Comparison of ENCODE assay signal across 11 cellular contexts in the genomic region with DNA sequence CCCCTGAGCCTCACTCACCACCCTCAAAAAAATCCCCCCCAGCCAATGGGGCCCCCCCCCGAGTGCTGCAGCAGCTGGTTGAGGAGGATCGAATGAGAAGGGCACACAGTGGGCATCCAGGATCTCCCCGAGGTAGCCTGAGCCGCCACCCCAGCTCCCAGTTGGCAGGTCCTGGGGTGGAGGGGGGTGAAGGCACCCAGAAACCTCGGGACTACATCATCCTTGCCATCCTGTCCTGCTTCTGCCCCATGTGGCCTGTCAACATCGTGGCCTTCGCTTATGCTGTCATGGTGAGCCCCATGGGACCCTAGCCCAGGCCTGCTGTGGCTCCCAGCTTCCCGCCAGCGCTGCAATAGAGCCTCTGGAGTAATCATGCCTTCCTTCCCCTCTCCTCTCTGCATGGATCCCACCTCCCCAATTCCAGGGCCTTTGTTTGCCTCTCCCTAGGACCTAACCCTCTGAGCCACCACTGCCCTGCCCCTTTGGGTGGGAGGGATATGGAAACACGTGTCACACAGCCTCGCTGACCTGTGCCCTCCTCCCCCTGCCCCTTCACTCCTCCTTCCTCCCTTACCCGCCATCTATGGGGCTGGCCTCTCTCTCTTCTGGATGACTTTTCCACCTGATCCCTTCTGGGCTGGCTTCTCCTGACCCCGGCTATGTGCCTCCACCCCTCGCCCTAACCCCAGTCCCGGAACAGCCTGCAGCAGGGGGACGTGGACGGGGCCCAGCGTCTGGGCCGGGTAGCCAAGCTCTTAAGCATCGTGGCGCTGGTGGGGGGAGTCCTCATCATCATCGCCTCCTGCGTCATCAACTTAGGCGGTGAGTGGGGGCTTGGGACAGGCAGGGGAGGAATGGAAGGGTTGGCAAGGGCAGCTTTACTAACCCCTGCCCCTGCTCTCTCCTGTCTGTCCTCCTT. TPM values are rescaled to one million over a fixed set of nuclear protein-coding genes. Genes with fewer than 3 reads are reported as not detected.
DNase-seq lines count a peak whose midpoint lies in the region; ATAC-seq, FAIRE-seq and TF ChIP-seq lines count a peak whose summit lies in the region.
"Had no signal": no experiment of that assay in that cellular context is flagged by ENCODE, and none has a peak within 500 bp of the region (broad histone marks: within the 10 kb centered on the region; RNA-seq: fewer than 3 reads in every experiment).

No MANE protein-coding gene starts in this region.

- no peaks in the 10 kb centered on the region; the same call in none of the 2 replicates for H3K79me1 ChIP-seq in H1 (ENCODE audit: low read depth, low read length)

- no peak overlapping the region for H2BK20ac ChIP-seq in H1 (ENCODE audit: low read length)

- H3K56ac ChIP-seq in H1 (replicated peaks; ENCODE audit: insufficient read length, low read depth, low read length) = no peak overlapping the region

- H3F3A ChIP-seq in Loucy (ENCODE audit: low read depth) = peaks cover 4% of the 10 kb centered on the region; the same call in 1 of the 2 replicates

- intact Hi-C loops in CD8-positive, alpha-beta T cell (cut with DNase I, micrococcal nuclease) = no loop called here

- H4K91ac ChIP-seq in H1 (replicated peaks; ENCODE audit: insufficient read length, low read length) = peak overlapping the region; percentile 79

- peak overlapping the region; percentile 40; the same call in 1 of the 2 replicates for H2AK5ac ChIP-seq in H1 (ENCODE audit: low read depth, low read length)

- H3K36me3 ChIP-seq in CD8-positive, alpha-beta T cell (ENCODE audit: insufficient read depth, low read length) = peaks cover 6% of the 10 kb centered on the region
- H3K36me3 ChIP-seq in Loucy (ENCODE audit: insufficient read depth, low read length) = peaks cover 22% of the 10 kb centered on the region; the same call in 1 of the 2 replicates
- H3K36me3 ChIP-seq in H1 (ENCODE audit: control insufficient read depth in 2 of 4, insufficient read depth in 4 of 4, low read length in 3 of 4) = peaks cover 7 to 26% (median 13%) of the 10 kb centered on the region in 4 experiments
- H3K36me3 ChIP-seq in osteoblast (ENCODE audit: insufficient read depth, low read length) = peaks cover 20% of the 10 kb centered on the region

- peak overlapping the region; percentile 92; the same call in 1 of the 2 replicates for H2BK12ac ChIP-seq in H1 (ENCODE audit: low read depth, low read length)

- no peak for TF ChIP-seq EP300 in H1 (IDR thresholded peaks at IDR 0.05; ENCODE audit: borderline replicate concordance in 1 of 2, low read depth in 2 of 2, low read length in 2 of 2)

- H3K14ac ChIP-seq in H1 (ENCODE audit: insufficient read length) = no peak overlapping the region

- no peak for TF ChIP-seq POLR2A in H1 (IDR thresholded peaks at IDR 0.05; ENCODE audit: control extremely low read depth in 1 of 2, low read depth in 2 of 2, low read length in 2 of 2)

- peaks cover 68% of the 10 kb centered on the region for H3K4me1 ChIP-seq in CD8-positive, alpha-beta T cell (ENCODE audit: insufficient read depth, low read length)
- H3K4me1 ChIP-seq in Loucy (ENCODE audit: insufficient read depth, low read length, poor library complexity, severe bottlenecking) = peaks cover 46% of the 10 kb centered on the region
- peaks cover 0 to 47% (median 36%) of the 10 kb centered on the region in 4 experiments; a peak in 6 of 7 replicates for H3K4me1 ChIP-seq in H1 (replicated peaks in 1 of 4; ENCODE audit: control insufficient read depth in 3 of 4, insufficient read depth in 4 of 4, low read length in 3 of 4)
- peaks cover 50% of the 10 kb centered on the region for H3K4me1 ChIP-seq in osteoblast (ENCODE audit: insufficient read depth, low read length)

- peak overlapping the region; percentile 97 for H3K4me2 ChIP-seq in Loucy (ENCODE audit: low read depth, low read length, poor library complexity, severe bottlenecking)
- peak overlapping the region; percentile 91 to 92 for H3K4me2 ChIP-seq in H1 (ENCODE audit: insufficient read depth in 1 of 2, low read depth in 2 of 2, low read length in 2 of 2)
- H3K4me2 ChIP-seq in osteoblast (ENCODE audit: insufficient read depth, low read length) = no peak overlapping the region

- H4K20me1 ChIP-seq in Loucy (ENCODE audit: insufficient read depth, low read length, poor library complexity, severe bottlenecking) (peaks cover 25% of the 10 kb centered on the region), H1 (replicated peaks in 1 of 2; ENCODE audit: control insufficient read depth in 1 of 2, insufficient read depth in 2 of 2, low read length in 2 of 2) (peaks cover 6 to 10% of the 10 kb centered on the region in 2 experiments), osteoblast (ENCODE audit: insufficient read depth, low read length) (peaks cover 15% of the 10 kb centered on the region)

- H3K36me3 Mint-ChIP-seq in CD8-positive, alpha-beta T cell = peaks cover 25% of the 10 kb centered on the region

- no peak overlapping the region for H3K4me3 ChIP-seq in CD8-positive, alpha-beta T cell (ENCODE audit: low read depth, low read length)
- H3K4me3 ChIP-seq in Loucy (ENCODE audit: low read length, poor library complexity, severe bottlenecking) (no peak overlapping the region), H1 (ENCODE audit: extremely low read depth in 1 of 4, insufficient read depth in 2 of 4, low read depth in 3 of 4, low read length in 4 of 4) (peak overlapping the region; percentile 59 to 91 (median 83)), osteoblast (ENCODE audit: insufficient read depth, low read length) (no peak overlapping the region)
- H3K4me3 ChIP-seq: HAP-1 had no signal

- peak overlapping the region; percentile 60 for H3K27ac Mint-ChIP-seq in CD8-positive, alpha-beta T cell

- H4K8ac ChIP-seq in H1 (ENCODE audit: extremely low read depth, insufficient read depth, low read length) = no peak overlapping the region

- ATAC-seq in CD8-positive, alpha-beta T cell = no peak
- ATAC-seq in HG03135 (IDR thresholded peaks at IDR 0.05; ENCODE audit: unreplicated experiment) = no peak
- ATAC-seq: left colon had no signal

- peaks cover 62% of the 10 kb centered on the region for H3K4me1 Mint-ChIP-seq in CD8-positive, alpha-beta T cell (ENCODE audit: low read depth)

- H3K9me3 ChIP-seq in CD8-positive, alpha-beta T cell (ENCODE audit: low read length) = no peaks in the 10 kb centered on the region
- H3K9me3 ChIP-seq in Loucy (ENCODE audit: insufficient read depth, low read depth, low read length) (no peaks in the 10 kb centered on the region), H1 (ENCODE audit: insufficient read depth in 2 of 2, low read depth in 1 of 2, low read length in 1 of 2) (no peaks in the 10 kb centered on the region), osteoblast (ENCODE audit: low read depth, low read length) (no peaks in the 10 kb centered on the region)
- H3K9me3 ChIP-seq: HAP-1 had no signal

- H3K9ac ChIP-seq in Loucy (ENCODE audit: low read depth, low read length, poor library complexity, severe bottlenecking) (peak overlapping the region; percentile 86), H1 (replicated peaks in 1 of 4; ENCODE audit: extremely low read depth in 1 of 4, low read depth in 3 of 4, low read length in 3 of 4) (peak overlapping the region in 3 of 4 experiments; percentile 2 to 23 (median 18); a peak in 3 of 7 replicates)

- H2BK120ac ChIP-seq in H1 (replicated peaks; ENCODE audit: low read depth, low read length) = no peak overlapping the region

- peaks cover 27% of the 10 kb centered on the region for H3K23me2 ChIP-seq in H1 (ENCODE audit: low read depth, low read length)

- no peak for DNase-seq in CD8-positive, alpha-beta T cell
- DNase-seq in H1 (ENCODE audit: low read depth in 1 of 2, low spot score in 2 of 2) (no peak), osteoblast (ENCODE audit: insufficient read length, low spot score, missing footprints) (peak; percentile 73), activated gamma-delta T cell treated with Interleukin-2 at 50 U/mL for 16 hours (no peak), cerebellar nuclear complex (lab: John Stamatoyannopoulos, UW) (no peak), NCI-H226 (no peak)
- DNase-seq: left colon had no signal

- no peak overlapping the region for H2AFZ ChIP-seq in Loucy (ENCODE audit: low read length)
- H2AFZ ChIP-seq in H1 (ENCODE audit: low read length) = no peak overlapping the region
- H2AFZ ChIP-seq in osteoblast (ENCODE audit: low read length) = no peak overlapping the region

- H3K27ac ChIP-seq in CD8-positive, alpha-beta T cell (ENCODE audit: low read depth, low read length) = no peak overlapping the region
- H3K27ac ChIP-seq in H1 (ENCODE audit: low read depth, low read length) = 0 out of 2 replicates have a peak overlapping the region, but pooled peaks have one; percentile 17
- H3K27ac ChIP-seq in osteoblast (ENCODE audit: low read depth, low read length) = no peak overlapping the region

- POLR2A ChIA-PET in CD8-positive, alpha-beta T cell (lab: Charles Lee) = interaction anchor here (0.7 to 3.1 kb wide), 3 partner anchors 13 to 24 kb away, joined by 3 to 26 read pairs (median 3); a partner anchor contains a TSS
- POLR2A ChIA-PET in H1 (lab: Charles Lee; ENCODE audit: partially characterized antibody) = interaction anchor here (0.7 to 16.6 kb wide), 12 partner anchors 11 to 218 kb away, joined by 3 to 167 read pairs (median 4); a partner anchor contains a TSS

- peak overlapping the region; percentile 43 for H3K4me3 Mint-ChIP-seq in CD8-positive, alpha-beta T cell

- 56% methylated on average over 22 of the region's 24 CpGs; no CpG with 5 or more reads in 1 of the 2 experiments for WGBS in H1 (ENCODE audit: extremely low coverage in 1 of 2, insufficient coverage in 1 of 2, insufficient read length in 1 of 2, insufficient replicate concordance in 2 of 2, low coverage in 1 of 2, low lambda C conversion rate in 2 of 2, missing lambda C conversion rate in 1 of 2), 2 experiments

- no peak overlapping the region for H3K23ac ChIP-seq in H1 (ENCODE audit: insufficient read length)

- FAIRE-seq in H1 (lab: Jason Lieb, UNC) = no peak
- FAIRE-seq: endothelial cell of umbilical vein had no signal

- H3K27me3 ChIP-seq in CD8-positive, alpha-beta T cell (ENCODE audit: insufficient read depth, low read length) = no peaks in the 10 kb centered on the region
- H3K27me3 ChIP-seq in Loucy (ENCODE audit: insufficient read depth, low read length, poor library complexity, severe bottlenecking) (no peaks in the 10 kb centered on the region), H1 (replicated peaks in 1 of 4; ENCODE audit: control insufficient read depth in 3 of 4, extremely low read depth in 1 of 4, insufficient read depth in 3 of 4, low read length in 3 of 4) (no peaks in the 10 kb centered on the region), osteoblast (ENCODE audit: insufficient read depth, low read length) (no peaks in the 10 kb centered on the region)

- no peaks in the 10 kb centered on the region for H3K9me2 ChIP-seq in Loucy (replicated peaks; ENCODE audit: low read depth, low read length)

- TF ChIP-seq CTCF in CD8-positive, alpha-beta T cell (IDR thresholded peaks at IDR 0.05) = no peak
- no peak for TF ChIP-seq CTCF in Loucy (conservative IDR thresholded peaks at IDR 0.05; ENCODE audit: low read length)
- TF ChIP-seq CTCF in H1 (IDR thresholded peaks at IDR 0.05; ENCODE audit: control extremely low read depth in 1 of 3, insufficient read depth in 1 of 3, low read depth in 1 of 3, low read length in 3 of 3) = no peak
- TF ChIP-seq CTCF in osteoblast (IDR thresholded peaks at IDR 0.05; ENCODE audit: extremely low read depth, low read depth, low read length) = no peak

- no peaks in the 10 kb centered on the region for H3K9me3 Mint-ChIP-seq in CD8-positive, alpha-beta T cell

- peak overlapping the region; percentile 83 for H3K18ac ChIP-seq in H1 (ENCODE audit: extremely low read depth, low read length)

- peak overlapping the region; percentile 82 for H2BK15ac ChIP-seq in H1 (ENCODE audit: low read length)

- H2BK5ac ChIP-seq in H1 (ENCODE audit: low read depth, low read length) = peak overlapping the region; percentile 89

- CTCF ChIA-PET in CD8-positive, alpha-beta T cell (lab: Charles Lee) = interaction anchor here (0.6 to 1.5 kb wide), 6 partner anchors 24 to 115 kb away, joined by 3 to 7 read pairs (median 4); a partner anchor contains a TSS
- CTCF ChIA-PET in H1 (lab: Charles Lee; ENCODE audit: partially characterized antibody) = interaction anchor here (0.7 to 17.5 kb wide), 8 partner anchors 24 to 241 kb away, joined by 3 to 212 read pairs (median 4); no protein-coding TSS in a partner anchor

- no peak for TF ChIP-seq RAD21 in H1 (IDR thresholded peaks at IDR 0.05 in 1 of 2, conservative IDR thresholded peaks at IDR 0.05 in 1 of 2; ENCODE audit: low read depth in 2 of 2, low read length in 2 of 2)

- H3K27me3 Mint-ChIP-seq in CD8-positive, alpha-beta T cell (ENCODE audit: low read depth) = no peaks in the 10 kb centered on the region

- H3K4ac ChIP-seq in H1 (replicated peaks; ENCODE audit: insufficient read length, low read depth, low read length) = peak overlapping the region; percentile 92

- H3K79me2 ChIP-seq in Loucy (ENCODE audit: insufficient read depth, low read length) = peaks cover 46% of the 10 kb centered on the region
- H3K79me2 ChIP-seq in H1 (ENCODE audit: control insufficient read depth in 1 of 2, insufficient read depth in 2 of 2, low read length in 2 of 2) = peaks cover 0 to 29% of the 10 kb centered on the region in 2 experiments; a peak in 2 of 4 replicates
- H3K79me2 ChIP-seq in osteoblast (ENCODE audit: insufficient read depth, low read length) = peaks cover 25% of the 10 kb centered on the region

- H4K5ac ChIP-seq in H1 (ENCODE audit: insufficient read length, low read depth, low read length) = no peak overlapping the region

RNA-seq across cellular contexts. Expression of a gene that starts 1.9 kb away (rescaled TPM):
- 1 to 10 TPM; 1.6 to 1.7 TPM for total RNA-seq in CD8-positive, alpha-beta T cell
- 12.8 and 16.6 TPM in 2 replicates for total RNA-seq in H1 (2021; fragmentation: NEBNext Ultra II Directional; extraction: Animal tissue kit (Norgen Biotek cat#: 25700))
- polyA plus RNA-seq in H1 (2011; rRNA removed) = 32.6 and 49.7 TPM in 2 replicates
- 36.1 TPM for polyA plus RNA-seq in H1 (2011; cell fraction: cytosol; rRNA removed)
- 233 TPM for polyA plus RNA-seq in H1 (2011; cell fraction: nucleus; rRNA removed)
- polyA plus RNA-seq in H1 (2012, experiment 1 of 2) = 25.4 to 32.2 TPM (median 26.8 TPM) in 4 replicates
- 12.5 TPM for polyA plus RNA-seq in H1 (2012, experiment 2 of 2)
- 16.5 TPM for polyA plus RNA-seq in H1 (2013, experiment 1 of 2)
- 13.8 TPM for polyA plus RNA-seq in H1 (2013, experiment 2 of 2)
- 4.5 and 8.5 TPM in 2 replicates for polyA minus RNA-seq in H1 (2011; rRNA and poly(A)+ RNA removed)
- polyA minus RNA-seq in H1 (2011; cell fraction: cytosol; rRNA and poly(A)+ RNA removed) = 5.9 TPM
- polyA minus RNA-seq in H1 (2011; cell fraction: nucleus; rRNA and poly(A)+ RNA removed) = 29.9 TPM
- 1.4 and 4.1 TPM in 2 replicates for total RNA-seq in osteoblast

RNA-seq across cellular contexts. Expression of a gene that starts 2.0 kb away (rescaled TPM):
- 10 to 100 TPM; 13.8 to 16.8 TPM for total RNA-seq in CD8-positive, alpha-beta T cell
- total RNA-seq in H1 (2021; fragmentation: NEBNext Ultra II Directional; extraction: Animal tissue kit (Norgen Biotek cat#: 25700)) = 56.4 and 56.6 TPM in 2 replicates
- 35.4 and 53.5 TPM in 2 replicates for polyA plus RNA-seq in H1 (2011; rRNA removed)
- 61.5 TPM for polyA plus RNA-seq in H1 (2011; cell fraction: cytosol; rRNA removed)
- polyA plus RNA-seq in H1 (2011; cell fraction: nucleus; rRNA removed) = 143 TPM
- polyA plus RNA-seq in H1 (2012, experiment 1 of 2) = 53.2 to 67.0 TPM (median 62.3 TPM) in 4 replicates
- 60.2 TPM for polyA plus RNA-seq in H1 (2012, experiment 2 of 2)
- polyA plus RNA-seq in H1 (2013, experiment 1 of 2) = 43.2 TPM
- 44.5 TPM for polyA plus RNA-seq in H1 (2013, experiment 2 of 2)
- polyA minus RNA-seq in H1 (2011; rRNA and poly(A)+ RNA removed) = 5.8 and 8.3 TPM in 2 replicates
- 19.6 TPM for polyA minus RNA-seq in H1 (2011; cell fraction: cytosol; rRNA and poly(A)+ RNA removed)
- 30.1 TPM for polyA minus RNA-seq in H1 (2011; cell fraction: nucleus; rRNA and poly(A)+ RNA removed)
- total RNA-seq in osteoblast = 16.8 and 19.9 TPM in 2 replicates

RNA-seq across cellular contexts. Expression of a gene that starts 6.4 kb away (rescaled TPM):
- 10 to 100 TPM; 74.2 to 81.1 TPM for total RNA-seq in CD8-positive, alpha-beta T cell
- total RNA-seq in H1 (2021; fragmentation: NEBNext Ultra II Directional; extraction: Animal tissue kit (Norgen Biotek cat#: 25700)) = 1.9 and 2.9 TPM in 2 replicates
- polyA plus RNA-seq in H1 (2011; rRNA removed) = 1.9 and 4.3 TPM in 2 replicates
- 4.8 TPM for polyA plus RNA-seq in H1 (2011; cell fraction: cytosol; rRNA removed)
- 18.5 TPM for polyA plus RNA-seq in H1 (2011; cell fraction: nucleus; rRNA removed)
- polyA plus RNA-seq in H1 (2012, experiment 1 of 2) = 2.4 to 5.6 TPM (median 3.9 TPM) in 4 replicates
- 1.9 TPM for polyA plus RNA-seq in H1 (2012, experiment 2 of 2)
- 1.4 TPM for polyA plus RNA-seq in H1 (2013, experiment 1 of 2)
- 1.6 TPM for polyA plus RNA-seq in H1 (2013, experiment 2 of 2)
- 6.9 and 15.2 TPM in 2 replicates for polyA minus RNA-seq in H1 (2011; rRNA and poly(A)+ RNA removed)
- 4.5 TPM for polyA minus RNA-seq in H1 (2011; cell fraction: cytosol; rRNA and poly(A)+ RNA removed)
- polyA minus RNA-seq in H1 (2011; cell fraction: nucleus; rRNA and poly(A)+ RNA removed) = 3.7 TPM
- 273 and 274 TPM in 2 replicates for total RNA-seq in osteoblast

RNA-seq across cellular contexts. Expression of a gene that starts 7.6 kb away (rescaled TPM):
- total RNA-seq in CD8-positive, alpha-beta T cell = 100 to 1,000 TPM; 203 to 212 TPM
- 376 and 380 TPM in 2 replicates for total RNA-seq in H1 (2021; fragmentation: NEBNext Ultra II Directional; extraction: Animal tissue kit (Norgen Biotek cat#: 25700))
- polyA plus RNA-seq in H1 (2011; rRNA removed) = 219 and 357 TPM in 2 replicates
- polyA plus RNA-seq in H1 (2011; cell fraction: cytosol; rRNA removed) = 226 TPM
- 465 TPM for polyA plus RNA-seq in H1 (2011; cell fraction: nucleus; rRNA removed)
- 359 to 553 TPM (median 440 TPM) in 4 replicates for polyA plus RNA-seq in H1 (2012, experiment 1 of 2)
- 327 TPM for polyA plus RNA-seq in H1 (2012, experiment 2 of 2)
- polyA plus RNA-seq in H1 (2013, experiment 1 of 2) = 126 TPM
- 116 TPM for polyA plus RNA-seq in H1 (2013, experiment 2 of 2)
- polyA minus RNA-seq in H1 (2011; rRNA and poly(A)+ RNA removed) = 294 and 426 TPM in 2 replicates
- polyA minus RNA-seq in H1 (2011; cell fraction: cytosol; rRNA and poly(A)+ RNA removed) = 315 TPM
- 159 TPM for polyA minus RNA-seq in H1 (2011; cell fraction: nucleus; rRNA and poly(A)+ RNA removed)
- 221 and 267 TPM in 2 replicates for total RNA-seq in osteoblast

RNA-seq across cellular contexts. Expression of a gene that starts 23.4 kb away (rescaled TPM):
- 100 to 1,000 TPM in 1 of 2 experiments, 10 to 100 TPM in 1; 93.5 to 105 TPM for total RNA-seq in CD8-positive, alpha-beta T cell
- 142 and 145 TPM in 2 replicates for total RNA-seq in H1 (2021; fragmentation: NEBNext Ultra II Directional; extraction: Animal tissue kit (Norgen Biotek cat#: 25700))
- polyA plus RNA-seq in H1 (2011; rRNA removed) = 139 and 161 TPM in 2 replicates
- 178 TPM for polyA plus RNA-seq in H1 (2011; cell fraction: cytosol; rRNA removed)
- 343 TPM for polyA plus RNA-seq in H1 (2011; cell fraction: nucleus; rRNA removed)
- polyA plus RNA-seq in H1 (2012, experiment 1 of 2) = 136 to 146 TPM (median 138 TPM) in 4 replicates
- 121 TPM for polyA plus RNA-seq in H1 (2012, experiment 2 of 2)
- 91.3 TPM for polyA plus RNA-seq in H1 (2013, experiment 1 of 2)
- 83.2 TPM for polyA plus RNA-seq in H1 (2013, experiment 2 of 2)
- 234 and 269 TPM in 2 replicates for polyA minus RNA-seq in H1 (2011; rRNA and poly(A)+ RNA removed)
- polyA minus RNA-seq in H1 (2011; cell fraction: cytosol; rRNA and poly(A)+ RNA removed) = 97.8 TPM
- polyA minus RNA-seq in H1 (2011; cell fraction: nucleus; rRNA and poly(A)+ RNA removed) = 174 TPM
- total RNA-seq in osteoblast = 8.3 and 12.4 TPM in 2 replicates

Comparison
In these comparisons a context has a peak if more than half of its experiments do, and no peak if none do; other contexts are left out.
1. H3K4me3 ChIP-seq: peak in H1 (4 of 4); none in CD8-positive, alpha-beta T cell (single experiment), Loucy (single experiment) and osteoblast (single experiment).
2. RNA of a gene that starts 6.4 kb away (total RNA-seq): 273 to 274 TPM in osteoblast and 74.2 to 81.1 TPM in CD8-positive, alpha-beta T cell; 1.9 to 2.9 TPM in H1; every median in the first group is over 10 times any median in the second.